ENCODE assay signal across 22 cellular contexts in the genomic region with DNA sequence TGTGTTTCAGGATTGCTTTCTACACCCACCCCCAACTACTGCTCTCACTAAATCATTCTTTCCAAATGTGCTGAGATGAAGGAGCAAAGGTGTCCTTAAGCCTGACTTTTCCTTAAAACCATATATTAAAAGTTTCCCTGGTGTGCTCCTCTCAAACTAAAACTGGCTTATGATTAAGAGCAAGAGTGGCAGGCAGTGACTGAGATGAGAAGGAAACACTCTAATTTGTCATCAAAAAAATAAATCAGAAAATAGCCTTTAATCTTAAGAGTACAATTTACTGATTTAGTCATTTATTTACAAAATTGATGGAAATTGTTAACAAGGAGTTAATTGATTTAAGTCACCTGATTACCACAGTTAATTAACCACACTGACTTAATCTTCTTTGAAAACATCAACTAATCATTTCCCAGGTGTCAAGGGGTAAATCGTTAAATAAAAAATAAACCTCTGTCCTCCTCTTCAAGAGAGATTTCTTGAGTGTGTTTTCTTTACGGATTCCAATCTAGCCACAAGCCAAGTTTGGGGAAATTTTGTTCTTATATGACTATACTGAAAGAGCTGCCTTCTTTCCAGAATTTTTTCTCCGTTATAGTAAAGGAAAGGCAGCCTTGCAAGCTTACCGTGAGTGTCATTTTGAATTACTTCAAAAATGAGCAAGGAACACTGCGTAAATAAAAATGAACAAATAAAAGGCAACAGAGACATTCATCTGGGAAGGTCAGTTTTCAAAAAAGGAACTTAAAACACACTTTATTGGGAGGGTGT. TPM values are rescaled to one million over a fixed set of nuclear protein-coding genes. Genes with fewer than 3 reads are reported as not detected.
"Had no signal": no experiment of that assay in that cellular context is flagged by ENCODE, and none has a peak within 500 bp of the region (broad histone marks: within the 10 kb centered on the region; RNA-seq: fewer than 3 reads in every experiment).

No MANE protein-coding gene starts in this region.

- H3K36me3 ChIP-seq: colonic mucosa, prostate gland, SJSA1, thoracic aorta, WERI-Rb-1 had no signal

- H3K27me3 Mint-ChIP-seq: brain had no signal

- H3K27ac Mint-ChIP-seq: activated naive CD8-positive, alpha-beta T cell treated with anti-CD3 and anti-CD28 coated beads, Interleukin-2, amount 10 ng/mL, durations not matched to agents 7 days and 5 days; activated T-helper 2 cell treated with anti-CD3 and anti-CD28 coated beads, Interferon-gamma antibody, Interleukin-2, Interleukin-4, amounts not matched to agents 10 μg/mL and 5 μg/mL and 100 μg/mL, durations not matched to agents 14 hours and 24 hours and 36 hours; nephron progenitor cell; stimulated activated naive CD8-positive, alpha-beta T cell treated with anti-CD3 and anti-CD28 coated beads, Interleukin-15, Interleukin-2, amounts not matched to agents 100 ng/mL and 50 ng/mL, for 24 hours; T-helper 1 cell treated with Interleukin-12 subunit alpha and Interleukin-12 subunit beta and Interleukin-4 antibody, amounts not matched to agents 30 μg/mL and 1 μg/mL, for 36 hours had no signal

- H3K4me1 ChIP-seq: colonic mucosa, prostate gland, SJSA1 had no signal

- H3K9me3 Mint-ChIP-seq: activated naive CD8-positive, alpha-beta T cell treated with anti-CD3 and anti-CD28 coated beads, Interleukin-2, amount 10 ng/mL, durations not matched to agents 7 days and 5 days; activated T-helper 2 cell treated with anti-CD3 and anti-CD28 coated beads, Interferon-gamma antibody, Interleukin-2, Interleukin-4, amounts not matched to agents 10 μg/mL and 5 μg/mL and 100 μg/mL, durations not matched to agents 14 hours and 24 hours and 36 hours; brain; nephron progenitor cell; stimulated activated naive CD8-positive, alpha-beta T cell treated with anti-CD3 and anti-CD28 coated beads, Interleukin-15, Interleukin-2, amounts not matched to agents 100 ng/mL and 50 ng/mL, for 24 hours; T-helper 1 cell treated with Interleukin-12 subunit alpha and Interleukin-12 subunit beta and Interleukin-4 antibody, amounts not matched to agents 30 μg/mL and 1 μg/mL, for 36 hours had no signal

- H3K27ac ChIP-seq: colonic mucosa, prostate gland, SJSA1, thoracic aorta, WERI-Rb-1 had no signal

- H3K4me1 Mint-ChIP-seq: activated naive CD8-positive, alpha-beta T cell treated with anti-CD3 and anti-CD28 coated beads, Interleukin-2, amount 10 ng/mL, durations not matched to agents 7 days and 5 days had no signal

- H3K9me3 ChIP-seq: colonic mucosa, prostate gland, SJSA1, thoracic aorta had no signal

- H3K4me3 Mint-ChIP-seq: activated naive CD8-positive, alpha-beta T cell treated with anti-CD3 and anti-CD28 coated beads, Interleukin-2, amount 10 ng/mL, durations not matched to agents 7 days and 5 days; nephron progenitor cell; stimulated activated naive CD8-positive, alpha-beta T cell treated with anti-CD3 and anti-CD28 coated beads, Interleukin-15, Interleukin-2, amounts not matched to agents 100 ng/mL and 50 ng/mL, for 24 hours; T-helper 1 cell treated with Interleukin-12 subunit alpha and Interleukin-12 subunit beta and Interleukin-4 antibody, amounts not matched to agents 30 μg/mL and 1 μg/mL, for 36 hours had no signal

- H3K36me3 Mint-ChIP-seq: activated naive CD8-positive, alpha-beta T cell treated with anti-CD3 and anti-CD28 coated beads, Interleukin-2, amount 10 ng/mL, durations not matched to agents 7 days and 5 days; brain had no signal

- DNase-seq: activated CD4-positive, alpha-beta T cell treated with anti-CD3 and anti-CD28 coated beads for 1 hour; activated CD4-positive, alpha-beta T cell treated with anti-CD3 and anti-CD28 coated beads, Interleukin-2, amount 50 U/mL, for 4 hours; activated naive CD4-positive, alpha-beta T cell treated with Interleukin-2 at 50 U/mL for 16 hours; activated naive CD8-positive, alpha-beta T cell treated with anti-CD3 and anti-CD28 coated beads, Interleukin-2, amount 10 ng/mL, durations not matched to agents 7 days and 5 days; amygdala; central memory CD4-positive, alpha-beta T cell; colonic mucosa; erythroblast; nephron progenitor cell; right cardiac atrium; stimulated activated CD4-positive, alpha-beta T cell treated with anti-CD3 and anti-CD28 coated beads, Interleukin-2, amount 100 ng/mL, for 24 hours; WERI-Rb-1 had no signal

- FAIRE-seq: frontal cortex had no signal

- H3K4me3 ChIP-seq: colonic mucosa, prostate gland, SJSA1, thoracic aorta had no signal

RNA-seq across cellular contexts. Expression of a gene that starts 17.4 kb away (rescaled TPM):
- total RNA-seq: mesenteric fat pad, osteoblast had no signal
